Comparison of ENCODE assay signal across 25 cellular contexts in genomic region chr4:32986236-32986635, GRCh38.
"Had no signal": no experiment of that assay in that cellular context is flagged by ENCODE, and none has a peak within 500 bp of the region (broad histone marks: within the 10 kb centered on the region; RNA-seq: fewer than 3 reads in every experiment).

No MANE protein-coding gene starts in this region.

- H3K4me1 ChIP-seq: gastrocnemius medialis, left ventricle myocardium inferior, lower lobe of right lung, psoas muscle, right lobe of liver, spleen, testis, tibial nerve, upper lobe of right lung, vagina had no signal

- H3K9me3 ChIP-seq: gastrocnemius medialis, left ventricle myocardium inferior, lower lobe of right lung, psoas muscle, right lobe of liver, testis, tibial nerve, upper lobe of right lung, vagina had no signal

- H3K36me3 Mint-ChIP-seq: memory B cell; naive B cell; stimulated activated naive B cell treated with anti-CD40 and anti-IgM and Interleukin-4, amounts not matched to agents 10 μg/mL and 1 μg/mL and 100 μg/mL, for 72 hours had no signal

- H3K27ac Mint-ChIP-seq: endodermal cell; memory B cell; naive B cell; nephron; stimulated activated naive B cell treated with anti-CD40 and anti-IgM and Interleukin-4, amounts not matched to agents 10 μg/mL and 1 μg/mL and 100 μg/mL, for 72 hours; stimulated activated naive CD8-positive, alpha-beta T cell treated with anti-CD3 and anti-CD28 coated beads, Interleukin-15, amount 100 ng/mL, for 72 hours had no signal

- H3K9me3 Mint-ChIP-seq: endodermal cell; memory B cell; stimulated activated naive B cell treated with anti-CD40 and anti-IgM and Interleukin-4, amounts not matched to agents 10 μg/mL and 1 μg/mL and 100 μg/mL, for 72 hours had no signal

- H3K4me1 Mint-ChIP-seq: memory B cell; naive B cell; nephron; stimulated activated naive B cell treated with anti-CD40 and anti-IgM and Interleukin-4, amounts not matched to agents 10 μg/mL and 1 μg/mL and 100 μg/mL, for 72 hours; stimulated activated naive CD8-positive, alpha-beta T cell treated with anti-CD3 and anti-CD28 coated beads, Interleukin-15, amount 100 ng/mL, for 72 hours had no signal

- H3K4me3 ChIP-seq: coronary artery, gastrocnemius medialis, left ventricle myocardium inferior, lower lobe of right lung, psoas muscle, right lobe of liver, spleen, testis, tibial nerve, upper lobe of right lung, vagina had no signal

- H3K27me3 ChIP-seq: gastrocnemius medialis, right lobe of liver, spleen, testis, tibial nerve, upper lobe of right lung, vagina had no signal

- ATAC-seq: gastrocnemius medialis; lower lobe of right lung; psoas muscle; right lobe of liver; stimulated activated naive B cell treated with anti-CD40 and anti-IgM and Interleukin-4, amounts not matched to agents 10 μg/mL and 1 μg/mL and 100 μg/mL, for 72 hours; stimulated activated naive CD8-positive, alpha-beta T cell treated with anti-CD3 and anti-CD28 coated beads, Interleukin-15, amount 100 ng/mL, for 72 hours; upper lobe of right lung had no signal

- H3K27ac ChIP-seq: coronary artery, gastrocnemius medialis, left ventricle myocardium inferior, lower lobe of right lung, psoas muscle, right lobe of liver, spleen, testis, tibial nerve, upper lobe of right lung, vagina had no signal

- H3K36me3 ChIP-seq: gastrocnemius medialis, left ventricle myocardium inferior, lower lobe of right lung, right lobe of liver, spleen, tibial nerve, upper lobe of right lung, vagina had no signal

- H3K27me3 Mint-ChIP-seq: memory B cell; naive B cell; stimulated activated naive B cell treated with anti-CD40 and anti-IgM and Interleukin-4, amounts not matched to agents 10 μg/mL and 1 μg/mL and 100 μg/mL, for 72 hours; stimulated activated naive CD8-positive, alpha-beta T cell treated with anti-CD3 and anti-CD28 coated beads, Interleukin-15, amount 100 ng/mL, for 72 hours had no signal

- H3K4me3 Mint-ChIP-seq: endodermal cell; memory B cell; naive B cell; nephron; stimulated activated naive B cell treated with anti-CD40 and anti-IgM and Interleukin-4, amounts not matched to agents 10 μg/mL and 1 μg/mL and 100 μg/mL, for 72 hours; stimulated activated naive CD8-positive, alpha-beta T cell treated with anti-CD3 and anti-CD28 coated beads, Interleukin-15, amount 100 ng/mL, for 72 hours had no signal

- DNase-seq: effector CD4-positive, alpha-beta T cell; endodermal cell; gastrocnemius medialis; glutamatergic neuron; islet precursor cell; left ventricle myocardium inferior; lower lobe of right lung; midbrain; naive B cell; psoas muscle; retina; right lobe of liver; spleen; stimulated activated CD4-positive, alpha-beta T cell treated with anti-CD3 and anti-CD28 coated beads, Interleukin-15, amount 100 ng/mL, for 24 hours; stimulated activated CD4-positive, alpha-beta T cell treated with anti-CD3 and anti-CD28 coated beads, Interleukin-1b, Interleukin-23, amount 100 ng/mL, for 48 hours; stimulated activated CD4-positive, alpha-beta T cell treated with anti-CD3 and anti-CD28 coated beads, Interleukin-4, amount 100 ng/mL, for 24 hours; stimulated activated naive B cell treated with anti-CD40 and anti-IgM and Interleukin-4, amounts not matched to agents 10 μg/mL and 1 μg/mL and 100 μg/mL, for 72 hours; stimulated activated naive CD8-positive, alpha-beta T cell treated with anti-CD3 and anti-CD28 coated beads, Interleukin-15, amount 100 ng/mL, for 72 hours; testis; upper lobe of right lung had no signal
